In the genomic region with DNA sequence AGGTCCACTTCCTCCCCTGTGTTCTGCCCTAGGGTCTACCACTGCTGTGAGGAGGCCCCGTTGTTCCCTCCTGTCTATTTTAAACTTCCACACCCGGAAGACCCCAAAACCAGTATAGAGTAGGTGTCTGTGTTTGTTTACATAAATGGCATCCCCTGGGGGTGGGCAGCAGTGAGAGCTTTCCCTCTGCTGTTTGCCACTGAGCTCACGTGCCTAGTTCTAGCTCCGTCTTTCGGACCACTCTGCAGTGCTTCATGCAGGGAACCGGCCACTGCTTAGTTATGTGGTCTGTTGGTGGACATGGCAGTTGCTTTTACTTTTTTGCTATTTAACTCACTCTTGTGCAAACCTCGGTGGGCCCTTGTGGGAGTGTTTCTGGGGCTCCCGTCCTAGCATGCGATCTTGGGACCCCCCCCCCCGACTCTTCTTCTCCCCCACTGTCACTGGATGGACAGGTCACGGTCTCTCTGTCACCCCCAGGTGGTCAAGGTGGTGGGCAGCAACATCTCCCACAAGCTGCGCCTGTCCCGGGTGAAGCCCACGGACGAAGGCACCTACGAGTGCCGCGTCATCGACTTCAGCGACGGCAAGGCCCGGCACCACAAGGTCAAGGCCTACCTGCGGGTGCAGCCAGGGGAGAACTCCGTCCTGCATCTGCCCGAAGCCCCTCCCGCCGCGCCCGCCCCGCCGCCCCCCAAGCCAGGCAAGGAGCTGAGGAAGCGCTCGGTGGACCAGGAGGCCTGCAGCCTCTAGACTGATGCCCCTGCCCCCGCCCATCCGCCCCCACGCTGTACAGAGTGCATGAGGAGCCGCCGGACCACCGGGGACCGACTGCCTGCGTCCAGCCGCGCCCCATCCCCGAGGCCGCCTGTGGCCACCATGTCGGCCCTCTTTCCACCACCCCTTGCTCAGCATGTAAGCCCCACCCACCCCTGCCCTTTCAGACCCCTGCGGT, we compare ENCODE assay signal across 22 cellular contexts. TPM values are rescaled to one million over a fixed set of nuclear protein-coding genes. Genes with fewer than 3 reads are reported as not detected.
A peak's percentile ranks its signal among the peaks of the same experiment; 100 is the strongest.
DNase-seq lines count a peak whose midpoint lies in the region; ATAC-seq, FAIRE-seq and TF ChIP-seq lines count a peak whose summit lies in the region.
"Had no signal": no experiment of that assay in that cellular context is flagged by ENCODE, and none has a peak within 500 bp of the region (broad histone marks: within the 10 kb centered on the region; RNA-seq: fewer than 3 reads in every experiment).

No MANE protein-coding gene starts in this region.

- no peak overlapping the region for H3K4ac ChIP-seq in neuronal stem cell (ENCODE audit: low read length)

- peaks cover 3 to 7% of the 10 kb centered on the region in 2 donors for H3K27me3 Mint-ChIP-seq in CD4-positive, alpha-beta memory T cell

- H3K4me3 ChIP-seq in K562 = no peak overlapping the region
- no peak overlapping the region for H3K4me3 ChIP-seq in neuronal stem cell (ENCODE audit: low read length in 2 of 2)
- H3K4me3 ChIP-seq in CD4-positive, alpha-beta memory T cell (ENCODE audit: low read length in 2 of 2) = no peak overlapping the region

- in situ Hi-C loops in GM13976 (cut with MboI; ENCODE audit: low sequenced_read_pairs, unreplicated experiment) = no loop called here
- in situ Hi-C loops in K562 (cut with MboI) = no loop called here

- H3K9ac ChIP-seq in K562 (ENCODE audit: insufficient read depth in 1 of 2, low read depth in 2 of 2, low read length in 2 of 2) (peak overlapping the region in 1 of 2 experiments; percentile 26; a peak in 1 of 4 replicates), neuronal stem cell (ENCODE audit: low read depth, low read length, poor library complexity) (no peak overlapping the region)
- H3K9ac ChIP-seq: parathyroid adenoma had no signal

- H3K36me3 ChIP-seq in K562 (ENCODE audit: control insufficient read depth, insufficient read depth, low read length) (no peaks in the 10 kb centered on the region), neuronal stem cell (replicated peaks in 1 of 2; ENCODE audit: control insufficient read depth in 2 of 2, insufficient read depth in 2 of 2, low read length in 2 of 2) (no peaks in the 10 kb centered on the region)
- H3K36me3 ChIP-seq in CD4-positive, alpha-beta memory T cell (ENCODE audit: insufficient read depth, low read length) = no peaks in the 10 kb centered on the region

- no peak overlapping the region for H3K14ac ChIP-seq in neuronal stem cell (ENCODE audit: low read length)

- TF ChIP-seq RAD21 in K562 (CRISPR knock-in tag; conservative IDR thresholded peaks at IDR 0.05 in 1 of 2, IDR thresholded peaks at IDR 0.05 in 1 of 2) = no peak

- no peaks in the 10 kb centered on the region for H3K9me1 ChIP-seq in K562 (ENCODE audit: control insufficient read depth, insufficient read depth, low read length)

- peak overlapping the region; percentile 77 for H3K23ac ChIP-seq in neuronal stem cell (ENCODE audit: low read depth, low read length, poor library complexity)

- peaks cover 0 to 7% of the 10 kb centered on the region in 2 donors for H3K36me3 Mint-ChIP-seq in CD4-positive, alpha-beta memory T cell

- H3K27me3 ChIP-seq in K562 (ENCODE audit: control insufficient read depth in 2 of 2, insufficient read depth in 2 of 2, low read length in 2 of 2) (peaks cover 7 to 49% of the 10 kb centered on the region in 2 experiments; a peak in 4 of 5 replicates), neuronal stem cell (ENCODE audit: control insufficient read depth in 3 of 3, insufficient read depth in 3 of 3, low read depth in 1 of 3, low read length in 3 of 3) (no peaks in the 10 kb centered on the region)
- H3K27me3 ChIP-seq in CD4-positive, alpha-beta memory T cell (ENCODE audit: insufficient read depth, low read length) = no peaks in the 10 kb centered on the region

- peak overlapping the region; percentile 74 for H2AK5ac ChIP-seq in neuronal stem cell (ENCODE audit: low read depth, low read length)

- no peak overlapping the region for H3K27ac Mint-ChIP-seq in CD4-positive, alpha-beta memory T cell
- H3K27ac Mint-ChIP-seq: T-cell had no signal

- no peak for TF ChIP-seq POLR2A in K562 (conservative IDR thresholded peaks at IDR 0.05)

- H3K4me1 Mint-ChIP-seq in CD4-positive, alpha-beta memory T cell = no peaks in the 10 kb centered on the region
- H3K4me1 Mint-ChIP-seq: T-cell had no signal

- TF ChIP-seq EP300 in K562 (IDR thresholded peaks at IDR 0.05; ENCODE audit: low read length) = no peak

- intact Hi-C loops in K562 (cut with micrococcal nuclease) = no loop called here
- intact Hi-C loops in CD4-positive, alpha-beta memory T cell (cut with micrococcal nuclease) = no loop called here

- no peak overlapping the region for H2AFZ ChIP-seq in K562 (ENCODE audit: low read depth, low read length)
- no peak overlapping the region for H2AFZ ChIP-seq in neuronal stem cell (ENCODE audit: low read length)
- H2AFZ ChIP-seq: parathyroid adenoma had no signal

- peak overlapping the region; percentile 86 for H2BK15ac ChIP-seq in neuronal stem cell (ENCODE audit: low read length)

- POLR2A ChIA-PET in K562 (lab: Yijun Ruan, JAX) = interaction anchor here (1.6 kb wide), 1 partner anchor 15 kb away, joined by 4 read pairs; no protein-coding TSS in a partner anchor
- POLR2A ChIA-PET in CD4-positive, alpha-beta memory T cell (lab: Charles Lee; ENCODE audit: partially characterized antibody) = no interaction called here

- no peak overlapping the region for H2BK5ac ChIP-seq in neuronal stem cell (ENCODE audit: low read length)

- no TSS peak for BruUV-seq in K562 (replicated peaks; lab: Mats Ljungman, UMichigan)

- H3K9me3 Mint-ChIP-seq in CD4-positive, alpha-beta memory T cell = peaks cover 0 to 12% (median 6%) of the 10 kb centered on the region in 8 donors

- H3K27ac ChIP-seq in K562 (ENCODE audit: extremely low read depth, low read depth, low read length) (no peak overlapping the region), neuronal stem cell (replicated peaks; ENCODE audit: low read length) (no peak overlapping the region)
- H3K27ac ChIP-seq in CD4-positive, alpha-beta memory T cell (ENCODE audit: low read depth, low read length) = no peak overlapping the region
- H3K27ac ChIP-seq: parathyroid adenoma had no signal

- no peak overlapping the region for H3K4me3 Mint-ChIP-seq in CD4-positive, alpha-beta memory T cell
- H3K4me3 Mint-ChIP-seq: T-cell had no signal

- no peak overlapping the region for H4K91ac ChIP-seq in neuronal stem cell (ENCODE audit: low read depth, low read length, poor library complexity)

- H4K8ac ChIP-seq in neuronal stem cell (ENCODE audit: low read depth, low read length) = no peak overlapping the region

- H3K4me1 ChIP-seq in K562 (replicated peaks in 1 of 2; ENCODE audit: control insufficient read depth in 2 of 2, insufficient read depth in 2 of 2, low read length in 2 of 2) (peaks cover 3 to 14% of the 10 kb centered on the region in 2 experiments; a peak in 4 of 5 replicates), neuronal stem cell (ENCODE audit: control insufficient read depth in 2 of 2, insufficient read depth in 1 of 2, low read depth in 1 of 2, low read length in 2 of 2) (peaks cover 0 to 2% of the 10 kb centered on the region in 2 donors)
- H3K4me1 ChIP-seq in CD4-positive, alpha-beta memory T cell (ENCODE audit: insufficient read depth, low read length) = no peaks in the 10 kb centered on the region
- H3K4me1 ChIP-seq: parathyroid adenoma had no signal

- H3K18ac ChIP-seq in neuronal stem cell (ENCODE audit: low read length) = peak overlapping the region; percentile 62

- H3K9me3 ChIP-seq in K562 (replicated peaks; ENCODE audit: control insufficient read depth, insufficient read depth, low read depth, low read length) (0 out of 2 replicates have a peak, but pooled peaks cover 2% of the 10 kb centered on the region), neuronal stem cell (replicated peaks in 1 of 2; ENCODE audit: control insufficient read depth in 2 of 2, insufficient read depth in 1 of 2, low read depth in 1 of 2, low read length in 2 of 2) (peaks cover 3 to 4% of the 10 kb centered on the region in 2 donors)
- H3K9me3 ChIP-seq in CD4-positive, alpha-beta memory T cell (ENCODE audit: control insufficient read depth in 1 of 2, low read length in 2 of 2) = no peaks in the 10 kb centered on the region

- H3K79me1 ChIP-seq in neuronal stem cell (ENCODE audit: low read depth, low read length) = no peaks in the 10 kb centered on the region

- 13% methylated on average over 22 of the region's 47 CpGs for WGBS in K562 (ENCODE audit: insufficient coverage, low coverage, missing lambda C conversion rate)
- no CpG with 5 or more reads among the region's 47 CpGs for WGBS in neuronal stem cell (ENCODE audit: extremely low coverage in 2 of 2, insufficient read length in 2 of 2, insufficient replicate concordance in 1 of 2), 2 donors

- H3K4me2 ChIP-seq in K562 (ENCODE audit: insufficient read depth, low read length) (no peak overlapping the region), neuronal stem cell (ENCODE audit: insufficient read depth, low read length, poor library complexity, severe bottlenecking) (no peak overlapping the region)

- DNase-seq in AG08396 (ENCODE audit: low spot score) = peak; percentile 6
- peak; percentile 23 for DNase-seq in GM13976 (ENCODE audit: low spot score)
- DNase-seq in K562 (ENCODE audit: extremely low read depth in 1 of 4, low spot score in 3 of 4) = peak; percentile 17 to 48 (median 44)
- no peak for DNase-seq in neuronal stem cell (ENCODE audit: low spot score)
- DNase-seq in foreskin melanocyte = no peak
- no peak for DNase-seq in CD4-positive, alpha-beta memory T cell
- DNase-seq in glomerular visceral epithelial cell (ENCODE audit: extremely low spot score) = no peak
- DNase-seq: activated gamma-delta T cell treated with Interleukin-2 at 50 U/mL for 16 hours; anterior cingulate cortex; C1 segment of cervical spinal cord; DMS153; foreskin fibroblast; NCI-H1092; NCI-H774; RPMI8226; small intestine; stimulated activated CD4-positive, alpha-beta T cell treated with anti-CD3 and anti-CD28 coated beads, Interleukin-4, amount 100 ng/mL, for 24 hours; substantia nigra had no signal

- TF ChIP-seq CTCF in GM13976 (IDR thresholded peaks at IDR 0.05; ENCODE audit: borderline replicate concordance, control extremely low read depth, extremely low read depth, insufficient read depth, missing control alignments) (no peak), K562 (IDR thresholded peaks at IDR 0.05 in 2 of 3, conservative IDR thresholded peaks at IDR 0.05 in 1 of 3; ENCODE audit: insufficient read depth in 2 of 3, low read depth in 1 of 3, low read length in 3 of 3) (peak in 2 of 3 experiments; percentile 24 to 40; a peak in 3 of 6 replicates)

- H3K79me2 ChIP-seq in K562 (ENCODE audit: control insufficient read depth, insufficient read depth, low read length) = no peaks in the 10 kb centered on the region
- H3K79me2 ChIP-seq: parathyroid adenoma had no signal

- H2BK12ac ChIP-seq in neuronal stem cell (ENCODE audit: low read length) = no peak overlapping the region

- peak; percentile 73 for ATAC-seq in K562
- ATAC-seq: T-cell had no signal

- no peak overlapping the region for H2BK120ac ChIP-seq in neuronal stem cell (ENCODE audit: low read depth, low read length)

- CTCF ChIA-PET in K562 (lab: Yijun Ruan, JAX; ENCODE audit: low intra/inter-chr PET ratio) = interaction anchor here (0.6 kb wide), 1 partner anchor 786 kb away, joined by 3 read pairs; no protein-coding TSS in a partner anchor
- CTCF ChIA-PET in CD4-positive, alpha-beta memory T cell (lab: Charles Lee; ENCODE audit: partially characterized antibody) = no interaction called here

- peak; percentile 11 for FAIRE-seq in K562 (lab: Jason Lieb, UNC)
- FAIRE-seq: colon, endothelial cell of umbilical vein, small intestine had no signal

- H4K20me1 ChIP-seq in K562 (replicated peaks; ENCODE audit: control insufficient read depth, insufficient read depth, low read length) = no peaks in the 10 kb centered on the region

RNA-seq across cellular contexts. Expression of a gene that starts 40.9 kb away (rescaled TPM):
- total RNA-seq in K562 (2011; cell fraction: chromatin; rRNA removed; ENCODE audit: low replicate concordance) = not detected in 2 replicates
- not detected in 2 replicates for total RNA-seq in K562 (2011; cell fraction: nucleolus; rRNA removed)
- total RNA-seq in K562 (2011; cell fraction: nucleoplasm; rRNA removed) = not detected in 2 replicates
- total RNA-seq in K562 (2014; rRNA removed) (not detected in 2 replicates), K562 (2014; rRNA removed; fragmentation: Illumina TruSeq; extraction: Trizol) (not detected in 2 replicates), K562 (2015; rRNA removed; fragmentation: Illumina TruSeq; extraction: Trizol) (not detected in 2 replicates), K562 (2021) (not detected in 2 replicates)
- polyA plus RNA-seq in K562 (2011; rRNA removed) (not detected in 2 replicates), K562 (2014; fragmentation: Illumina TruSeq; extraction: Trizol) (not detected in 2 replicates), K562 (2014; fragmentation: Nextera tagmentation; extraction: Ambion mirVana) (not detected), K562 (2014; rRNA removed) (not detected in 2 replicates)
- polyA plus RNA-seq in K562 (2011; cell fraction: cytosol; rRNA removed) = not detected in 2 replicates
- polyA plus RNA-seq in K562 (2011; cell fraction: nucleus; rRNA removed) = not detected in 2 replicates
- not detected in 2 replicates for polyA plus RNA-seq in K562 (2012)
- not detected in 2 replicates for polyA minus RNA-seq in K562 (2011; rRNA and poly(A)+ RNA removed)
- polyA minus RNA-seq in K562 (2011; cell fraction: cytosol; rRNA and poly(A)+ RNA removed) = not detected in 2 replicates
- not detected in 2 replicates for polyA minus RNA-seq in K562 (2011; cell fraction: nucleus; rRNA and poly(A)+ RNA removed)
- 9.1 TPM for polyA plus RNA-seq in neuronal stem cell (2013, experiment 1 of 2)
- polyA plus RNA-seq in neuronal stem cell (2013, experiment 2 of 2) = 8.0 TPM
- not detected for total RNA-seq in CD4-positive, alpha-beta memory T cell
- polyA plus RNA-seq in CD4-positive, alpha-beta memory T cell = not detected
- total RNA-seq: endothelial cell of umbilical vein, T-cell had no signal

Comparison
In these comparisons a context has a peak if more than half of its experiments do, and no peak if none do; other contexts are left out.
1. DNase-seq: peak in AG08396 (single experiment), GM13976 (single experiment) and K562 (4 of 4); none in neuronal stem cell (single experiment), foreskin melanocyte (single experiment), CD4-positive, alpha-beta memory T cell (0 of 5) and glomerular visceral epithelial cell (single experiment).